ENCODE assay signal across 9 cellular contexts in genomic region chr3:134369231-134369741, GRCh38. TPM values are rescaled to one million over a fixed set of nuclear protein-coding genes. Genes with fewer than 3 reads are reported as not detected.
DNase-seq lines count a peak whose midpoint lies in the region; ATAC-seq and TF ChIP-seq lines count a peak whose summit lies in the region.
"Had no signal": no experiment of that assay in that cellular context is flagged by ENCODE, and none has a peak within 500 bp of the region (broad histone marks: within the 10 kb centered on the region; RNA-seq: fewer than 3 reads in every experiment).

No MANE protein-coding gene starts in this region.

- no peak for TF ChIP-seq CTCF in heart left ventricle (IDR thresholded peaks at IDR 0.05)
- TF ChIP-seq CTCF in endothelial cell (IDR thresholded peaks at IDR 0.05; ENCODE audit: unreplicated experiment), result no peak
- TF ChIP-seq CTCF in upper lobe of right lung (IDR thresholded peaks at IDR 0.05), result no peak
- no peak for TF ChIP-seq CTCF in glutamatergic neuron (IDR thresholded peaks at IDR 0.05; ENCODE audit: partially characterized antibody, unreplicated experiment)
- TF ChIP-seq CTCF in testis (IDR thresholded peaks at IDR 0.05), result no peak

- ATAC-seq in heart left ventricle (no peak), Right ventricle myocardium inferior (no peak), upper lobe of right lung (no peak)

- H3K4me1 Mint-ChIP-seq in endothelial cell (ENCODE audit: unreplicated experiment) (peaks cover 56% of the 10 kb centered on the region), glutamatergic neuron (ENCODE audit: low read depth, unreplicated experiment) (peaks cover 16% of the 10 kb centered on the region)

- intact Hi-C loops in heart left ventricle (cut with DNase I), result no loop called here
- intact Hi-C loops in Right ventricle myocardium inferior (cut with DNase I), result no loop called here
- intact Hi-C loops in upper lobe of right lung (cut with DNase I), result no loop called here
- intact Hi-C loops in testis (cut with DNase I; ENCODE audit: low total_unique reads), result no loop called here

- H3K36me3 ChIP-seq in heart left ventricle (peaks cover 0 to 75% (median 62%) of the 10 kb centered on the region in 9 donors), muscle layer of colon (ENCODE audit: insufficient read depth, low read length) (peaks cover 77% of the 10 kb centered on the region), upper lobe of right lung (peaks cover 63% of the 10 kb centered on the region), testis (ENCODE audit: low read depth, missing control alignments) (no peaks in the 10 kb centered on the region)

- 27 to 37% (median 35%) methylated on average over 10 of the region's 10 CpGs for WGBS in heart left ventricle, 4 donors
- 67 to 84% methylated on average over 10 of the region's 10 CpGs for WGBS in testis, 2 donors

- H3K27ac ChIP-seq in heart left ventricle, result peak overlapping the region; percentile 37 to 100 (median 98)
- peak overlapping the region; percentile 48 for H3K27ac ChIP-seq in muscle layer of colon (ENCODE audit: low read depth, low read length)
- H3K27ac ChIP-seq in upper lobe of right lung, result peak overlapping the region; percentile 97
- no peak overlapping the region for H3K27ac ChIP-seq in testis

- H3K27me3 Mint-ChIP-seq in endothelial cell (ENCODE audit: unreplicated experiment) (peaks cover 25% of the 10 kb centered on the region), glutamatergic neuron (ENCODE audit: unreplicated experiment) (peaks cover 19% of the 10 kb centered on the region)

- peak overlapping the region; percentile 1 for H3K9ac ChIP-seq in muscle layer of colon (ENCODE audit: low read length)

- H3K4me3 Mint-ChIP-seq in endothelial cell (ENCODE audit: unreplicated experiment) (peak overlapping the region; percentile 86), glutamatergic neuron (ENCODE audit: unreplicated experiment) (no peak overlapping the region)

- H3K9me3 ChIP-seq in heart left ventricle (no peaks in the 10 kb centered on the region), muscle layer of colon (ENCODE audit: low read length) (no peaks in the 10 kb centered on the region), upper lobe of right lung (no peaks in the 10 kb centered on the region), testis (no peaks in the 10 kb centered on the region)

- DNase-seq in heart left ventricle (no peak), Right ventricle myocardium inferior (ENCODE audit: missing footprints) (no peak), endothelial cell (ENCODE audit: low spot score) (peak; percentile 53), upper lobe of right lung (peak; percentile 22), glutamatergic neuron (no peak), putamen (ENCODE audit: low spot score) (no peak), testis (no peak)
- DNase-seq: stimulated activated CD4-positive, alpha-beta T cell treated with anti-CD3 and anti-CD28 coated beads, Interleukin-4, amount 100 ng/mL, for 4 hours had no signal

- peaks cover 0 to 9% (median 0%) of the 10 kb centered on the region in 9 donors for H3K27me3 ChIP-seq in heart left ventricle
- no peaks in the 10 kb centered on the region for H3K27me3 ChIP-seq in muscle layer of colon (ENCODE audit: control insufficient read depth in 1 of 2, insufficient read depth in 2 of 2, low read length in 2 of 2)
- no peaks in the 10 kb centered on the region for H3K27me3 ChIP-seq in upper lobe of right lung
- H3K27me3 ChIP-seq in testis, result no peaks in the 10 kb centered on the region

- H3K4me1 ChIP-seq in heart left ventricle (peaks cover 45 to 88% (median 80%) of the 10 kb centered on the region in 12 donors), muscle layer of colon (ENCODE audit: insufficient read depth, low read length) (peaks cover 82% of the 10 kb centered on the region), upper lobe of right lung (peaks cover 74% of the 10 kb centered on the region), testis (peaks cover 35% of the 10 kb centered on the region)

- no peaks in the 10 kb centered on the region for H3K9me3 Mint-ChIP-seq in endothelial cell (ENCODE audit: unreplicated experiment)
- peaks cover 19% of the 10 kb centered on the region for H3K9me3 Mint-ChIP-seq in glutamatergic neuron (ENCODE audit: unreplicated experiment)

- H3K4me3 ChIP-seq in heart left ventricle, result peak overlapping the region in 3 of 12 donors; percentile 9 to 98 (median 73)
- H3K4me3 ChIP-seq in muscle layer of colon (ENCODE audit: low read depth in 1 of 2, low read length in 2 of 2), result no peak overlapping the region
- peak overlapping the region; percentile 82 for H3K4me3 ChIP-seq in upper lobe of right lung
- no peak overlapping the region for H3K4me3 ChIP-seq in testis

- TF ChIP-seq POLR2A in heart left ventricle (IDR thresholded peaks at IDR 0.05) (peak in 1 of 2 donors; percentile 5), testis (IDR thresholded peaks at IDR 0.05) (no peak)

- H3K36me3 Mint-ChIP-seq in endothelial cell (ENCODE audit: low read depth, unreplicated experiment), result peaks cover 35% of the 10 kb centered on the region
- peaks cover 14% of the 10 kb centered on the region for H3K36me3 Mint-ChIP-seq in glutamatergic neuron (ENCODE audit: unreplicated experiment)

- H3K27ac Mint-ChIP-seq in endothelial cell (ENCODE audit: unreplicated experiment) (peak overlapping the region; percentile 96), glutamatergic neuron (ENCODE audit: unreplicated experiment) (no peak overlapping the region)

RNA-seq across cellular contexts. Expression of gene AMOTL2, which starts 5.0 kb away (rescaled TPM):
- 100 to 1,000 TPM in 1 of 9 donors, 10 to 100 TPM in 8; 26.0 to 109 (median 50.0) TPM for total RNA-seq in heart left ventricle
- polyA plus RNA-seq in heart left ventricle, result 10 to 100 TPM; 19.0 to 36.4 TPM
- 61.9 TPM for total RNA-seq in Right ventricle myocardium inferior
- 46.5 TPM for total RNA-seq in endothelial cell (ENCODE audit: unreplicated experiment)
- total RNA-seq in upper lobe of right lung, result 119 TPM
- total RNA-seq in glutamatergic neuron (ENCODE audit: unreplicated experiment), result 38.1 TPM
- 10 to 100 TPM; 35.8 to 61.0 TPM for total RNA-seq in testis
- polyA plus RNA-seq in testis (ENCODE audit: insufficient read depth, low read depth, low replicate concordance), result 19.6 TPM

Comparison
In these comparisons a context has a peak if more than half of its experiments do, and no peak if none do; other contexts are left out.
1. DNase-seq: peak in endothelial cell (single experiment) and upper lobe of right lung (single experiment); none in heart left ventricle (0 of 5), Right ventricle myocardium inferior (single experiment), glutamatergic neuron (single experiment), putamen (single experiment) and testis (single experiment).
2. H3K27ac ChIP-seq: peak in heart left ventricle (12 of 12), muscle layer of colon (single experiment) and upper lobe of right lung (single experiment); none in testis (0 of 2).